In genomic region chr10:56604624-56605023, GRCh38 we compare ENCODE assay signal across 19 cellular contexts.
DNase-seq lines count a peak whose midpoint lies in the region; ATAC-seq, FAIRE-seq and TF ChIP-seq lines count a peak whose summit lies in the region.
"Had no signal": no experiment of that assay in that cellular context is flagged by ENCODE, and none has a peak within 500 bp of the region (broad histone marks: within the 10 kb centered on the region; RNA-seq: fewer than 3 reads in every experiment).

No MANE protein-coding gene starts in this region.

- H3K4me2 ChIP-seq in HepG2 (ENCODE audit: low read depth, low read length): no peak overlapping the region
- H3K4me2 ChIP-seq in osteoblast (ENCODE audit: insufficient read depth, low read length): no peak overlapping the region

- TF ChIP-seq POLR2A in HepG2 (IDR thresholded peaks at IDR 0.05; ENCODE audit: insufficient read depth in 1 of 2, low read depth in 2 of 2, low read length in 2 of 2): no peak

- no peaks in the 10 kb centered on the region for H3K79me2 ChIP-seq in HepG2 (ENCODE audit: insufficient read depth, low read length)
- H3K79me2 ChIP-seq in osteoblast (ENCODE audit: insufficient read depth, low read length): no peaks in the 10 kb centered on the region

- H3K9ac ChIP-seq in kidney (ENCODE audit: low read length in 2 of 2): no peak overlapping the region
- no peak overlapping the region for H3K9ac ChIP-seq in HepG2 (ENCODE audit: insufficient read depth, low read depth, low read length)

- H4K20me1 ChIP-seq in HepG2 (ENCODE audit: insufficient read depth, low read length) (no peaks in the 10 kb centered on the region), osteoblast (ENCODE audit: insufficient read depth, low read length) (no peaks in the 10 kb centered on the region)

- H2AFZ ChIP-seq in HepG2 (ENCODE audit: low read length): no peak overlapping the region
- no peak overlapping the region for H2AFZ ChIP-seq in osteoblast (ENCODE audit: low read length)

- in situ Hi-C loops in HepG2 (cut with HindIII; ENCODE audit: extremely low pct_ligation_motif_present, low pct_unique_long_range_greater_than_20kb): no loop called here

- TF ChIP-seq EP300 in HepG2 (IDR thresholded peaks at IDR 0.05; ENCODE audit: low read depth in 2 of 2, low read length in 2 of 2): no peak
- no peak for TF ChIP-seq EP300 in HepG2 (CRISPR knock-in tag; IDR thresholded peaks at IDR 0.05; ENCODE audit: borderline replicate concordance)

- no peak overlapping the region for H3K27ac Mint-ChIP-seq in WTC11
- H3K27ac Mint-ChIP-seq in activated naive CD8-positive, alpha-beta T cell treated with anti-CD3 and anti-CD28 coated beads for 36 hours: no peak overlapping the region
- H3K27ac Mint-ChIP-seq: B cell, CD14-positive monocyte had no signal

- 26% methylated on average over 12 of the region's 12 CpGs for WGBS in HepG2 (ENCODE audit: low lambda C conversion rate)

- no peaks in the 10 kb centered on the region for H3K27me3 Mint-ChIP-seq in WTC11 (ENCODE audit: low read depth)
- H3K27me3 Mint-ChIP-seq in activated naive CD8-positive, alpha-beta T cell treated with anti-CD3 and anti-CD28 coated beads for 36 hours: no peaks in the 10 kb centered on the region
- H3K27me3 Mint-ChIP-seq: B cell had no signal

- H3K4me1 ChIP-seq in left ventricle myocardium inferior (no peaks in the 10 kb centered on the region), kidney (ENCODE audit: control insufficient read depth in 1 of 2, insufficient read depth in 1 of 2, low read depth in 1 of 2, low read length in 2 of 2) (no peaks in the 10 kb centered on the region), HepG2 (ENCODE audit: insufficient read depth, low read length) (no peaks in the 10 kb centered on the region), osteoblast (ENCODE audit: insufficient read depth, low read length) (no peaks in the 10 kb centered on the region)
- H3K4me1 ChIP-seq: HAP-1 had no signal

- H3K4me3 Mint-ChIP-seq in WTC11: no peak overlapping the region
- no peak overlapping the region for H3K4me3 Mint-ChIP-seq in activated naive CD8-positive, alpha-beta T cell treated with anti-CD3 and anti-CD28 coated beads for 36 hours
- H3K4me3 Mint-ChIP-seq: B cell, CD14-positive monocyte had no signal

- TF ChIP-seq RAD21 in HepG2 (CRISPR knock-in tag; IDR thresholded peaks at IDR 0.05): no peak

- H3K4me3 ChIP-seq in left ventricle myocardium inferior (no peak overlapping the region), kidney (ENCODE audit: low read length in 2 of 2) (peak overlapping the region; percentile 18 to 40), HepG2 (replicated peaks in 1 of 3; ENCODE audit: insufficient read depth in 1 of 3, low read depth in 2 of 3, low read length in 3 of 3) (no peak overlapping the region), osteoblast (ENCODE audit: insufficient read depth, low read length) (no peak overlapping the region)
- H3K4me3 ChIP-seq: HAP-1 had no signal

- no peaks in the 10 kb centered on the region for H3K9me3 Mint-ChIP-seq in WTC11
- H3K9me3 Mint-ChIP-seq in activated naive CD8-positive, alpha-beta T cell treated with anti-CD3 and anti-CD28 coated beads for 36 hours: no peaks in the 10 kb centered on the region

- CTCF ChIA-PET in WTC11 (lab: Charles Lee): no interaction called here
- CTCF ChIA-PET in HepG2 (lab: Yijun Ruan, JAX; ENCODE audit: low intra/inter-chr PET ratio, low total read pairs): no interaction called here

- H3K4me1 Mint-ChIP-seq in WTC11: peaks cover 9% of the 10 kb centered on the region
- no peaks in the 10 kb centered on the region for H3K4me1 Mint-ChIP-seq in activated naive CD8-positive, alpha-beta T cell treated with anti-CD3 and anti-CD28 coated beads for 36 hours
- H3K4me1 Mint-ChIP-seq: B cell, CD14-positive monocyte had no signal

- intact Hi-C loops in Right ventricle myocardium inferior (cut with DNase I): no loop called here
- intact Hi-C loops in left ventricle myocardium inferior (cut with micrococcal nuclease): no loop called here
- intact Hi-C loops in kidney (cut with DNase I): no loop called here
- intact Hi-C loops in HepG2 (cut with micrococcal nuclease; ENCODE audit: unreplicated experiment): no loop called here

- no peaks in the 10 kb centered on the region for H3K9me3 ChIP-seq in left ventricle myocardium inferior (replicated peaks)
- H3K9me3 ChIP-seq in kidney (ENCODE audit: control insufficient read depth in 1 of 2, low read length in 2 of 2): no peaks in the 10 kb centered on the region
- no peaks in the 10 kb centered on the region for H3K9me3 ChIP-seq in HepG2 (ENCODE audit: low read length)
- H3K9me3 ChIP-seq in osteoblast (ENCODE audit: low read depth, low read length): peaks cover 1% of the 10 kb centered on the region
- H3K9me3 ChIP-seq: HAP-1 had no signal

- no peak overlapping the region for H3K27ac ChIP-seq in left ventricle myocardium inferior (replicated peaks)
- no peak overlapping the region for H3K27ac ChIP-seq in kidney (ENCODE audit: low read depth in 2 of 2, low read length in 2 of 2)
- H3K27ac ChIP-seq in HepG2 (ENCODE audit: extremely low read length, insufficient read depth, low read length): no peak overlapping the region
- H3K27ac ChIP-seq in osteoblast (ENCODE audit: low read depth, low read length): no peak overlapping the region

- FAIRE-seq in kidney (lab: Jason Lieb, UNC): no peak
- no peak for FAIRE-seq in HepG2 (lab: Jason Lieb, UNC)
- FAIRE-seq: A204.1, D721Med had no signal

- TF ChIP-seq CTCF in left ventricle myocardium inferior (IDR thresholded peaks at IDR 0.05; ENCODE audit: borderline replicate concordance): no peak
- no peak for TF ChIP-seq CTCF in WTC11 (IDR thresholded peaks at IDR 0.05)
- no peak for TF ChIP-seq CTCF in kidney (IDR thresholded peaks at IDR 0.05; ENCODE audit: borderline replicate concordance, extremely low read depth, insufficient read depth)
- TF ChIP-seq CTCF in HepG2 (CRISPR knock-in tag; IDR thresholded peaks at IDR 0.05): no peak
- no peak for TF ChIP-seq CTCF in osteoblast (IDR thresholded peaks at IDR 0.05; ENCODE audit: extremely low read depth, low read depth, low read length)

- H3K27me3 ChIP-seq in left ventricle myocardium inferior (ENCODE audit: low read depth) (no peaks in the 10 kb centered on the region), HepG2 (ENCODE audit: control insufficient read depth in 1 of 2, insufficient read depth in 2 of 2, low read length in 2 of 2) (no peaks in the 10 kb centered on the region), osteoblast (ENCODE audit: insufficient read depth, low read length) (no peaks in the 10 kb centered on the region)

- no peaks in the 10 kb centered on the region for H3K36me3 Mint-ChIP-seq in WTC11
- H3K36me3 Mint-ChIP-seq in activated naive CD8-positive, alpha-beta T cell treated with anti-CD3 and anti-CD28 coated beads for 36 hours: no peaks in the 10 kb centered on the region
- H3K36me3 Mint-ChIP-seq: CD14-positive monocyte had no signal

- no peak for DNase-seq in Right ventricle myocardium inferior (ENCODE audit: missing footprints)
- DNase-seq in left ventricle myocardium inferior: no peak
- DNase-seq in WTC11 (ENCODE audit: low spot score): no peak
- peak; percentile 52 for DNase-seq in kidney
- no peak for DNase-seq in HepG2 (ENCODE audit: low spot score)
- DNase-seq in hippocampal formation (lab: John Stamatoyannopoulos, UW): no peak
- no peak for DNase-seq in activated naive CD8-positive, alpha-beta T cell treated with anti-CD3 and anti-CD28 coated beads for 36 hours
- DNase-seq in osteoblast (ENCODE audit: insufficient read length, low spot score, missing footprints): no peak
- DNase-seq: DMS53, KG1, NCI-H1105, NCI-H2029, NCI-H2227 treated with DMSO at 0.1 percent for 48 hours, PC-3 had no signal

- H3K36me3 ChIP-seq in left ventricle myocardium inferior: no peaks in the 10 kb centered on the region
- H3K36me3 ChIP-seq in kidney (ENCODE audit: control insufficient read depth in 1 of 2, insufficient read depth in 2 of 2, low read length in 2 of 2): no peaks in the 10 kb centered on the region
- no peaks in the 10 kb centered on the region for H3K36me3 ChIP-seq in HepG2 (replicated peaks in 1 of 2; ENCODE audit: control insufficient read depth in 1 of 2, insufficient read depth in 2 of 2, low read length in 2 of 2)
- no peaks in the 10 kb centered on the region for H3K36me3 ChIP-seq in osteoblast (ENCODE audit: insufficient read depth, low read length)
- H3K36me3 ChIP-seq: HAP-1 had no signal

- BruUV-seq in HepG2 (replicated peaks; lab: Mats Ljungman, UMichigan): no TSS peak

- ATAC-seq in Right ventricle myocardium inferior (peak; percentile 13), WTC11 (peak; percentile 14; the same call in 1 of the 2 replicates), HepG2 (no peak; the same call in 2 of the 3 replicates)

- POLR2A ChIA-PET in WTC11 (lab: Charles Lee): interaction anchor here (0.6 kb wide), 1 partner anchor 93 kb away, joined by 5 read pairs; no protein-coding TSS in a partner anchor
- POLR2A ChIA-PET in HepG2 (lab: Yijun Ruan, JAX): no interaction called here

TF ChIP-seq in WTC11, 78 proteins besides CTCF, POLR2A, EP300 and RAD21:
- no peak for TF ChIP-seq ZBTB21 (CRISPR knock-in tag; IDR thresholded peaks at IDR 0.05; ENCODE audit: borderline replicate concordance)
- no peak for TF ChIP-seq FOXP1 (CRISPR knock-in tag; IDR thresholded peaks at IDR 0.05; ENCODE audit: borderline replicate concordance)

TF ChIP-seq in HepG2, 621 proteins besides CTCF, POLR2A, EP300 and RAD21 (continues in another document):
- TF ChIP-seq ZNF549 (CRISPR knock-in tag; IDR thresholded peaks at IDR 0.05): no peak
- no peak for TF ChIP-seq TEF (CRISPR knock-in tag; IDR thresholded peaks at IDR 0.05)
- no peak for TF ChIP-seq MED13 (CRISPR knock-in tag; IDR thresholded peaks at IDR 0.05)
- TF ChIP-seq ZSCAN5A (CRISPR knock-in tag; IDR thresholded peaks at IDR 0.05; ENCODE audit: borderline replicate concordance): no peak
- no peak for TF ChIP-seq HIVEP1 (CRISPR knock-in tag; IDR thresholded peaks at IDR 0.05)

Comparison
In these comparisons a context has a peak if more than half of its experiments do, and no peak if none do; other contexts are left out.
1. H3K4me3 ChIP-seq: peak in kidney (2 of 2); none in left ventricle myocardium inferior (single experiment), HepG2 (0 of 3) and osteoblast (single experiment).